ENCODE assay signal across 22 cellular contexts in the genomic region with DNA sequence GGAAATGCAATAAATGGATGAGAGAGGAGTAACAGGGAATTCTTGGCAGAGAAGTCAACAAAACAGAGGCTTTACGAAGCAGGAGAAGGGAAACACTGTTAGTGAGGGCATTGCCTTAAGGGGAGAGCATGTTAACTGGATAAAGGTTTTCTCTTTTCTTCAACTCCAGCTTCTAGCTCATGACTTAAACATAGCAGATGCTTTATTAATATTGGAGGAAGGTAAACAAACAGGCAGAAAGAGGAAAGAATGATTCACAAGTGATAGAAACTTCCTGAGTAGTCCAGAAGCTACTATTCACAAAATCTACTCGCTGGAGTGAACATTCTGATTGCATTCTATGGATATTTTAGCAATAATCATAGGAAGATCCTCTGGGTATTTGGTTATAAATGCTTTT.
A peak's percentile ranks its signal among the peaks of the same experiment; 100 is the strongest.
DNase-seq lines count a peak whose midpoint lies in the region; ATAC-seq and TF ChIP-seq lines count a peak whose summit lies in the region.
"Had no signal": no experiment of that assay in that cellular context is flagged by ENCODE, and none has a peak within 500 bp of the region (broad histone marks: within the 10 kb centered on the region; RNA-seq: fewer than 3 reads in every experiment).

No MANE protein-coding gene starts in this region.

- intact Hi-C loops in PC-3 (cut with micrococcal nuclease) (loop anchor here (10.0 kb wide), 1 partner anchor 141 kb away; no protein-coding TSS in a partner anchor), ovary (cut with DNase I) (no loop called here)

- DNase-seq in PC-3 (peak; percentile 48), dermis blood vessel endothelial cell (peak; percentile 54), mesenchymal stem cell (peak; percentile 16), SIG-M5 (lab: John Stamatoyannopoulos, UW) (no peak), ovary (no peak), SKM-1 treated with dmso at 0.1 percent for 144 hours (lab: John Stamatoyannopoulos, UW; ENCODE audit: unreplicated experiment) (no peak)
- no peak for DNase-seq in activated CD8-positive, alpha-beta memory T cell treated with anti-CD3 and anti-CD28 coated beads for 24 hours
- DNase-seq: BE2C; COR-L47; DND-41; GM23248; H9; NCI-H1092 treated with DMSO at 0.1 percent for 48 hours; NCI-H1436 treated with DMSO at 0.1 percent for 48 hours; NCI-H1930; NCI-H226; NCI-H510A treated with DMSO at 0.1 percent for 48 hours; NCI-H774; NK-92 treated with Interleukin-12 subunit alpha and Interleukin-12 subunit beta, amount 100 ng/mL, for 24 hours had no signal

- TF ChIP-seq POLR2A in ovary (IDR thresholded peaks at IDR 0.05) = no peak

- H2AFZ ChIP-seq in PC-3 (ENCODE audit: low read length) (no peak overlapping the region), mesenchymal stem cell (ENCODE audit: low read depth, low read length) (no peak overlapping the region)
- H2AFZ ChIP-seq: GM23248 had no signal

- CTCF ChIA-PET in PC-3 (lab: Charles Lee) = no interaction called here

- no peaks in the 10 kb centered on the region for H3K79me1 ChIP-seq in mesenchymal stem cell (replicated peaks; ENCODE audit: low read length, poor library complexity, severe bottlenecking)

- no peaks in the 10 kb centered on the region for H3K9me2 ChIP-seq in PC-3 (replicated peaks; ENCODE audit: low read length)

- no peak overlapping the region for H2BK120ac ChIP-seq in mesenchymal stem cell (ENCODE audit: low read depth, low read length)

- H3F3A ChIP-seq in PC-3 (ENCODE audit: low read length, unreplicated experiment) = no peaks in the 10 kb centered on the region

- H3K14ac ChIP-seq in mesenchymal stem cell (ENCODE audit: low read length in 2 of 2) = no peak overlapping the region

- no peak for TF ChIP-seq CTCF in PC-3 (conservative IDR thresholded peaks at IDR 0.05; ENCODE audit: low read depth, low read length)
- TF ChIP-seq CTCF in ovary (IDR thresholded peaks at IDR 0.05) = no peak

- H4K20me1 ChIP-seq in PC-3 (ENCODE audit: low read length) = no peaks in the 10 kb centered on the region

- no peak overlapping the region for H3K18ac ChIP-seq in mesenchymal stem cell (ENCODE audit: low read depth in 1 of 2, low read length in 2 of 2)

- BruUV-seq in PC-3 (replicated peaks; lab: Mats Ljungman, UMichigan) = no TSS peak

- H3K27ac ChIP-seq in PC-3 (ENCODE audit: low read length) = no peak overlapping the region; the same call in 1 of the 2 replicates
- H3K27ac ChIP-seq in mesenchymal stem cell (ENCODE audit: low read length, poor library complexity, severe bottlenecking) = no peak overlapping the region
- no peak overlapping the region for H3K27ac ChIP-seq in ovary
- H3K27ac ChIP-seq: GM23248, KMS-11 had no signal

- no peak overlapping the region for H2BK15ac ChIP-seq in mesenchymal stem cell (ENCODE audit: low read depth, poor library complexity, severe bottlenecking)

- H3K4me3 ChIP-seq in PC-3 (ENCODE audit: low read length) = no peak overlapping the region
- no peak overlapping the region for H3K4me3 ChIP-seq in mesenchymal stem cell (ENCODE audit: insufficient read depth in 1 of 2, low read depth in 1 of 2, low read length in 2 of 2)
- H3K4me3 ChIP-seq in ovary = no peak overlapping the region
- H3K4me3 ChIP-seq: GM12878, GM23248 had no signal

- no peak overlapping the region for H2AK5ac ChIP-seq in mesenchymal stem cell (ENCODE audit: low read length, severe bottlenecking)

- H3K4me1 ChIP-seq in PC-3 (ENCODE audit: insufficient read depth, low read length) = peaks cover 30% of the 10 kb centered on the region
- H3K4me1 ChIP-seq in mesenchymal stem cell (ENCODE audit: control insufficient read depth, insufficient read depth, low read depth, low read length) = no peaks in the 10 kb centered on the region
- peaks cover 2% of the 10 kb centered on the region for H3K4me1 ChIP-seq in ovary (ENCODE audit: insufficient read depth)
- H3K4me1 ChIP-seq: BE2C had no signal

- H4K8ac ChIP-seq in mesenchymal stem cell (ENCODE audit: low read length) = no peak overlapping the region

- H3K4ac ChIP-seq in mesenchymal stem cell (ENCODE audit: low read depth in 1 of 2, low read length in 2 of 2) = no peak overlapping the region

- peak; percentile 27 for ATAC-seq in PC-3
- ATAC-seq: GM12878, Panc1 had no signal

- no peaks in the 10 kb centered on the region for H3K9me3 ChIP-seq in PC-3 (ENCODE audit: low read length)
- H3K9me3 ChIP-seq in mesenchymal stem cell (ENCODE audit: control insufficient read depth, low read length) = no peaks in the 10 kb centered on the region
- H3K9me3 ChIP-seq in ovary = no peaks in the 10 kb centered on the region
- H3K9me3 ChIP-seq: BE2C had no signal

- 50% methylated on average over 1 of the region's 2 CpGs for WGBS in mesenchymal stem cell
- 39 to 41% (median 40%) methylated on average over 2 of the region's 2 CpGs for WGBS in ovary, 3 donors

- H3K36me3 ChIP-seq in PC-3 (ENCODE audit: low read depth, low read length) = no peaks in the 10 kb centered on the region
- no peaks in the 10 kb centered on the region for H3K36me3 ChIP-seq in mesenchymal stem cell (ENCODE audit: control insufficient read depth in 1 of 2, insufficient read depth in 2 of 2, low read depth in 1 of 2, low read length in 2 of 2)
- H3K36me3 ChIP-seq in ovary = no peaks in the 10 kb centered on the region
- H3K36me3 ChIP-seq: BE2C had no signal

- H3K9ac ChIP-seq in PC-3 (ENCODE audit: low read length) (no peak overlapping the region), mesenchymal stem cell (ENCODE audit: low read length) (no peak overlapping the region)
- H3K9ac ChIP-seq: GM23248, KMS-11 had no signal

- no peak for TF ChIP-seq EP300 in ovary (IDR thresholded peaks at IDR 0.05)

- POLR2A ChIA-PET in PC-3 (lab: Charles Lee; ENCODE audit: unreplicated experiment) = interaction anchor here (0.6 kb wide), 1 partner anchor 59 kb away, joined by 15 read pairs; no protein-coding TSS in a partner anchor

- no peak overlapping the region for H2BK12ac ChIP-seq in mesenchymal stem cell (ENCODE audit: low read length in 2 of 2)

- H4K91ac ChIP-seq in mesenchymal stem cell (ENCODE audit: low read length) = no peak overlapping the region

- no peak overlapping the region for H3K4me2 ChIP-seq in PC-3 (ENCODE audit: low read length)
- H3K4me2 ChIP-seq in mesenchymal stem cell (ENCODE audit: low read length, poor library complexity, severe bottlenecking) = no peak overlapping the region
- H3K4me2 ChIP-seq: KMS-11 had no signal

- no peaks in the 10 kb centered on the region for H3K27me3 ChIP-seq in PC-3 (ENCODE audit: low read length)
- H3K27me3 ChIP-seq in mesenchymal stem cell (ENCODE audit: control insufficient read depth in 1 of 2, insufficient read depth in 1 of 2, low read length in 2 of 2) = no peaks in the 10 kb centered on the region
- no peaks in the 10 kb centered on the region for H3K27me3 ChIP-seq in ovary
- H3K27me3 ChIP-seq: BE2C had no signal

- H2BK5ac ChIP-seq in mesenchymal stem cell (ENCODE audit: low read depth, low read length, poor library complexity, severe bottlenecking) = no peak overlapping the region

- H3K23ac ChIP-seq in mesenchymal stem cell (ENCODE audit: low read length in 2 of 2) = no peak overlapping the region

- no peaks in the 10 kb centered on the region for H3K79me2 ChIP-seq in PC-3 (ENCODE audit: low read length)

Comparison
In these comparisons a context has a peak if more than half of its experiments do, and no peak if none do; other contexts are left out.
1. DNase-seq: peak in PC-3 (single experiment), dermis blood vessel endothelial cell (single experiment) and mesenchymal stem cell (single experiment); none in SIG-M5 (single experiment), ovary (0 of 5), activated CD8-positive, alpha-beta memory T cell treated with anti-CD3 and anti-CD28 coated beads for 24 hours (single experiment) and SKM-1 treated with dmso at 0.1 percent for 144 hours (single experiment).